Comparison of ENCODE assay signal across 8 cellular contexts in the genomic region with DNA sequence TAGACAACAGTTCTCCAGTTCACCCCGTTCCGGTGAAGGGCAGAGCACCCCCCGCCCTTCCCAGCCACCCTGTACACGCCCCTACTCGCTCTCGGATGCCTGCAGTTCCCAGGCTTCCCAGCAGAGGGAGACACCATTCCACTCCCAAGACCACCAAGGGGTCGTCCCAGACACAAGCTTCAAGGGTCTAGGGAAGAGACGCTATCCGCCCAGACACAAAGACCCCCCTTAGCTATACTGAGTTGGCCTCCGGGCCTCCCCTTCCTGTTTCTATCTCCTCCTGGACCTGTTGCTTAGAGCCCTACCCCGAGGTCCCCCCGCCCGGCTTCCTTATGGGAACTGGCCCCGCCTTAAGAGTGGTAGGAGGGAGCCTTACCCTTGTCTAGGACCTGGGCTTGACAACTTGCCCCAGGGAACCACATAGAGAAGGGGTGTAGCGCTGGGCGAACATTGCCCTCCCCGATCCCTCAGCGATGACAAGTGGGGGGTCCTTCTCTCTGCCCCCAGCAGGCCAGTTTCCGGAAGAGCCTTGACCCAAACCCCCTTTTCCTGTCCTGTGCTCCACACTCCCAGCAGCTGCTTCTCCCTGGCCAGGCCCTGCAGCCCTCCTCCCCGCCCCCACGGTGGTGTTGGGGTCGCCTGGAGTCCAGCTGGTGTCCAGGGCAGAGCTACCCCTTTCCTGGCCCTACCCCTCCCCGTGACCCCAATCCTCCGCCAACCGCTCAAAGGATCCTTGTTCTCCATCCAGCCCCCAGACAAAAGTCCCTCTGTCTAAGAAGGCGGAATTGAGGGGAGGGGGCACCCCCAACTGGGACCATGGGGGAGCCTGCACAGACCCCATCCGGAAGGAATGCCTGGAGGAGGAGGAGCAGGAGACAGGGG. TPM values are rescaled to one million over a fixed set of nuclear protein-coding genes. Genes with fewer than 3 reads are reported as not detected.
DNase-seq lines count a peak whose midpoint lies in the region; ATAC-seq and TF ChIP-seq lines count a peak whose summit lies in the region.

No MANE protein-coding gene starts in this region.

- peak; percentile 71 for ATAC-seq in mucosa of descending colon

- TF ChIP-seq CTCF in mucosa of descending colon (IDR thresholded peaks at IDR 0.05) = peak; percentile 97

- H3K27me3 ChIP-seq in esophagus (ENCODE audit: control insufficient read depth in 1 of 2, insufficient read depth in 2 of 2, low read length in 2 of 2) = no peaks in the 10 kb centered on the region

- intact Hi-C loops in mucosa of descending colon (cut with DNase I, micrococcal nuclease) = no loop called here

- H3K4me3 ChIP-seq in esophagus (ENCODE audit: low read depth in 1 of 2, low read length in 2 of 2) (peak overlapping the region; percentile 66 to 74), mucosa of descending colon (peak overlapping the region; percentile 12)

- H3K9me3 ChIP-seq in esophagus (ENCODE audit: control insufficient read depth in 2 of 2, insufficient read depth in 1 of 2, low read depth in 1 of 2, low read length in 1 of 2) (no peaks in the 10 kb centered on the region), mucosa of descending colon (no peaks in the 10 kb centered on the region)

- DNase-seq in NCI-H146 (lab: John Stamatoyannopoulos, UW) = peak; percentile 16
- DNase-seq in NCI-H146 treated with DMSO at 0.1 percent for 48 hours (lab: John Stamatoyannopoulos, UW; ENCODE audit: unreplicated experiment) = no peak
- DNase-seq in NCI-H69 (lab: John Stamatoyannopoulos, UW) = peak; percentile 92
- DNase-seq in activated T-cell treated with anti-CD3 and anti-CD28 coated beads for 48 hours (ENCODE audit: low read depth) = peak; percentile 66
- peak; percentile 86 to 91 (median 87) for DNase-seq in mucosa of descending colon
- DNase-seq in stimulated activated CD8-positive, alpha-beta memory T cell treated with anti-CD3 and anti-CD28 coated beads, Interleukin-15, amount 100 ng/mL, for 48 hours (ENCODE audit: low read depth in 2 of 2) = peak; percentile 38 to 39
- DNase-seq in RKO (ENCODE audit: low spot score) = no peak

- H3K27ac ChIP-seq in esophagus (ENCODE audit: low read depth in 2 of 2, low read length in 1 of 2) = peak overlapping the region; percentile 96 to 97

- peaks cover 3 to 23% of the 10 kb centered on the region in 2 donors for H3K4me1 ChIP-seq in esophagus (ENCODE audit: control insufficient read depth in 2 of 2, insufficient read depth in 2 of 2, low read length in 1 of 2)
- H3K4me1 ChIP-seq in mucosa of descending colon (ENCODE audit: low read depth) = peaks cover 10% of the 10 kb centered on the region

- H3K36me3 ChIP-seq in esophagus (ENCODE audit: control insufficient read depth in 2 of 2, insufficient read depth in 2 of 2, low read length in 1 of 2) (peaks cover 0 to 2% of the 10 kb centered on the region in 2 donors), mucosa of descending colon (ENCODE audit: low read depth) (no peaks in the 10 kb centered on the region)

- WGBS in esophagus, 2 donors = 12 to 13% methylated on average over 26 to 27 of the region's 27 CpGs

RNA-seq across cellular contexts. Expression of gene FXYD3, which starts 0.7 kb away (rescaled TPM):
- 100 to 1,000 TPM; 630 to 697 TPM for polyA plus RNA-seq in esophagus
- total RNA-seq in mucosa of descending colon = 1,000 to 10,000 TPM; 1,086 to 3,973 (median 3,185) TPM

RNA-seq across cellular contexts. Expression of gene LGI4, which starts 20.0 kb away (rescaled TPM):
- polyA plus RNA-seq in esophagus = 1 to 10 TPM; 6.5 to 10.0 TPM
- 10 to 100 TPM; 14.1 to 38.8 (median 31.1) TPM for total RNA-seq in mucosa of descending colon

RNA-seq across cellular contexts. Expression of gene FXYD1, which starts 23.7 kb away (rescaled TPM):
- 10 to 100 TPM; 13.2 to 21.4 TPM for polyA plus RNA-seq in esophagus
- 10 to 100 TPM; 13.3 to 71.0 (median 15.4) TPM for total RNA-seq in mucosa of descending colon

RNA-seq across cellular contexts. Expression of gene FXYD7, which starts 28.2 kb away (rescaled TPM):
- polyA plus RNA-seq in esophagus = under 1 TPM; 0.09 to 0.14 TPM
- total RNA-seq in mucosa of descending colon = 1 to 10 TPM in 1 of 3 donors, not detected in 2; 1.5 TPM

RNA-seq across cellular contexts. Expression of gene FXYD5, which starts 39.6 kb away (rescaled TPM):
- polyA plus RNA-seq in esophagus = 10 to 100 TPM; 33.5 to 94.9 TPM
- 10 to 100 TPM in 2 of 3 donors, 1 to 10 TPM in 1; 9.1 to 20.8 (median 17.9) TPM for total RNA-seq in mucosa of descending colon

Comparison
In these comparisons a context has a peak if more than half of its experiments do, and no peak if none do; other contexts are left out.
1. DNase-seq: peak in NCI-H146 (single experiment), NCI-H69 (single experiment), activated T-cell treated with anti-CD3 and anti-CD28 coated beads for 48 hours (single experiment), mucosa of descending colon (3 of 3) and stimulated activated CD8-positive, alpha-beta memory T cell treated with anti-CD3 and anti-CD28 coated beads, Interleukin-15, amount 100 ng/mL, for 48 hours (2 of 2); none in NCI-H146 treated with DMSO at 0.1 percent for 48 hours (single experiment) and RKO (single experiment).